36 cellular contexts compared by ENCODE assay signal in the genomic region with DNA sequence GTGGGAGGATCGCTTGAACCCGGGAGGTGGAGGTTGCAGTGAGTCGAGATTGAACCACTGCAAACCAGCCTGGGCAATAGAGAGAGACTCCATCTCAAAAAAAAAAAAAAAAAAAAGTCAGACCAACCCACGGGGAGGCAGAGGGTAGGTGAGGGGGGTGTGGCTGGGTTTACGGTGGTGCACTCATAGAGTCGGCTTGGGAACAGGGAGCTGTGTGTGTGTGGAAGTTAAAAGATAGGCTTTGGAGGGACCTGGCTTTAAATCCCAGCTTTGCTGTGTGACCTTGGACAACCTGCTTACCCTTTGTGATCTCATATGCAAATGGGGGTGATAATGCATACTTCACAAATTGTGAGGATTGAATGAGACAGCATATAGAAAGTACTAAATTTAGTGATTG. TPM values are rescaled to one million over a fixed set of nuclear protein-coding genes. Genes with fewer than 3 reads are reported as not detected.
"Had no signal": no experiment of that assay in that cellular context is flagged by ENCODE, and none has a peak within 500 bp of the region (broad histone marks: within the 10 kb centered on the region; RNA-seq: fewer than 3 reads in every experiment).

No MANE protein-coding gene starts in this region.

- H3K4me3 ChIP-seq: ascending aorta, breast epithelium, cardiac muscle cell, colonic mucosa, esophagus squamous epithelium, gastroesophageal sphincter, heart right ventricle had no signal

- H3K36me3 ChIP-seq: ascending aorta, breast epithelium, cardiac muscle cell, colonic mucosa, esophagus squamous epithelium, gastroesophageal sphincter, heart right ventricle had no signal

- FAIRE-seq: endometrium, endothelial cell of umbilical vein had no signal

- H3K36me3 Mint-ChIP-seq: activated naive CD4-positive, alpha-beta T cell treated with anti-CD3 and anti-CD28 coated beads, Interleukin-2, amount 10 ng/mL, durations not matched to agents 7 days and 5 days; activated naive CD8-positive, alpha-beta T cell treated with anti-CD3 and anti-CD28 coated beads, Interleukin-2, amount 10 ng/mL, durations not matched to agents 7 days and 5 days; brain had no signal

- DNase-seq: activated CD4-positive, alpha-beta memory T cell treated with anti-CD3 and anti-CD28 coated beads, Interleukin-2, amount 10 ng/mL, durations not matched to agents 7 days and 5 days; activated CD4-positive, alpha-beta T cell treated with anti-CD3 and anti-CD28 coated beads for 36 hours; activated CD4-positive, alpha-beta T cell treated with anti-CD3 and anti-CD28 coated beads, Interleukin-2, amount 10 ng/mL, durations not matched to agents 24 days and 14 days; activated CD4-positive, CD25-positive, alpha-beta regulatory T cell; activated CD4-positive, CD25-positive, alpha-beta regulatory T cell treated with anti-CD3 and anti-CD28 coated beads, Interleukin-2, amount 50 U/mL, for 72 hours; activated CD8-positive, alpha-beta memory T cell treated with anti-CD3 and anti-CD28 coated beads, Interleukin-2, amount 50 U/mL, for 48 hours; activated gamma-delta T cell; activated naive CD4-positive, alpha-beta T cell; activated naive CD4-positive, alpha-beta T cell treated with anti-CD3 and anti-CD28 coated beads, Interleukin-2, amount 10 ng/mL, durations not matched to agents 7 days and 5 days; activated naive CD8-positive, alpha-beta T cell treated with anti-CD3 and anti-CD28 coated beads, Interleukin-2, amount 10 ng/mL, durations not matched to agents 7 days and 5 days; activated T-cell treated with anti-CD3 and anti-CD28 coated beads for 4 hours; activated T-cell treated with anti-CD3 and anti-CD28 coated beads, Interleukin-2, amount 50 U/mL, for 24 hours; activated T-cell treated with anti-CD3 and anti-CD28 coated beads, Interleukin-2, amount 50 U/mL, for 72 hours; central memory CD4-positive, alpha-beta T cell; cerebellar nuclear complex; colonic mucosa; effector CD8-positive, alpha-beta T cell; esophagus squamous epithelium; foreskin melanocyte; heart right ventricle; T1000 had no signal

- H3K4me1 ChIP-seq: ascending aorta, breast epithelium, colonic mucosa, esophagus squamous epithelium, gastroesophageal sphincter, heart right ventricle had no signal

- H3K4me3 Mint-ChIP-seq: activated CD4-positive, alpha-beta memory T cell treated with anti-CD3 and anti-CD28 coated beads, Interleukin-2, amount 10 ng/mL, durations not matched to agents 7 days and 5 days; activated CD4-positive, alpha-beta T cell treated with anti-CD3 and anti-CD28 coated beads for 36 hours; activated CD4-positive, alpha-beta T cell treated with anti-CD3 and anti-CD28 coated beads, Interleukin-2, amount 10 ng/mL, durations not matched to agents 24 days and 14 days; activated naive CD4-positive, alpha-beta T cell treated with anti-CD3 and anti-CD28 coated beads, Interleukin-2, amount 10 ng/mL, durations not matched to agents 7 days and 5 days; activated naive CD8-positive, alpha-beta T cell treated with anti-CD3 and anti-CD28 coated beads, Interleukin-2, amount 10 ng/mL, durations not matched to agents 7 days and 5 days; activated T-cell treated with anti-CD3 and anti-CD28 coated beads, Interleukin-2, amount 50 U/mL, for 24 hours; activated T-cell treated with anti-CD3 and anti-CD28 coated beads, Interleukin-2, amount 50 U/mL, for 72 hours; brain; T-helper 1 cell treated with Interleukin-12 subunit alpha and Interleukin-12 subunit beta and Interleukin-4 antibody, amounts not matched to agents 30 μg/mL and 1 μg/mL, for 36 hours; T-helper 2 cell treated with Interferon-gamma antibody and Interleukin-4, amounts not matched to agents 5 μg/mL and 100 μg/mL, for 36 hours had no signal

- H3K27me3 ChIP-seq: ascending aorta, breast epithelium, colonic mucosa had no signal

- H3K27ac Mint-ChIP-seq: activated CD4-positive, alpha-beta memory T cell treated with anti-CD3 and anti-CD28 coated beads, Interleukin-2, amount 10 ng/mL, durations not matched to agents 7 days and 5 days; activated CD4-positive, alpha-beta T cell treated with anti-CD3 and anti-CD28 coated beads for 36 hours; activated CD4-positive, alpha-beta T cell treated with anti-CD3 and anti-CD28 coated beads, Interleukin-2, amount 10 ng/mL, durations not matched to agents 24 days and 14 days; activated naive CD4-positive, alpha-beta T cell treated with anti-CD3 and anti-CD28 coated beads, Interleukin-2, amount 10 ng/mL, durations not matched to agents 7 days and 5 days; activated naive CD8-positive, alpha-beta T cell treated with anti-CD3 and anti-CD28 coated beads, Interleukin-2, amount 10 ng/mL, durations not matched to agents 7 days and 5 days; activated T-cell treated with anti-CD3 and anti-CD28 coated beads, Interleukin-2, amount 50 U/mL, for 24 hours; activated T-cell treated with anti-CD3 and anti-CD28 coated beads, Interleukin-2, amount 50 U/mL, for 72 hours; T-helper 1 cell treated with Interleukin-12 subunit alpha and Interleukin-12 subunit beta and Interleukin-4 antibody, amounts not matched to agents 30 μg/mL and 1 μg/mL, for 36 hours; T-helper 2 cell treated with Interferon-gamma antibody and Interleukin-4, amounts not matched to agents 5 μg/mL and 100 μg/mL, for 36 hours had no signal

- ATAC-seq: activated CD4-positive, alpha-beta T cell treated with anti-CD3 and anti-CD28 coated beads for 36 hours; activated naive CD4-positive, alpha-beta T cell treated with anti-CD3 and anti-CD28 coated beads, Interleukin-2, amount 50 U/mL, for 72 hours; activated T-cell treated with anti-CD3 and anti-CD28 coated beads, Interleukin-2, amount 50 U/mL, for 72 hours; gastroesophageal sphincter; heart right ventricle had no signal

- H3K9me3 ChIP-seq: ascending aorta, breast epithelium, colonic mucosa, esophagus squamous epithelium, gastroesophageal sphincter, heart right ventricle had no signal

- H3K9me3 Mint-ChIP-seq: activated CD4-positive, alpha-beta memory T cell treated with anti-CD3 and anti-CD28 coated beads, Interleukin-2, amount 10 ng/mL, durations not matched to agents 7 days and 5 days; activated CD4-positive, alpha-beta T cell treated with anti-CD3 and anti-CD28 coated beads, Interleukin-2, amount 10 ng/mL, durations not matched to agents 24 days and 14 days; activated naive CD4-positive, alpha-beta T cell treated with anti-CD3 and anti-CD28 coated beads, Interleukin-2, amount 10 ng/mL, durations not matched to agents 7 days and 5 days; activated naive CD8-positive, alpha-beta T cell treated with anti-CD3 and anti-CD28 coated beads, Interleukin-2, amount 10 ng/mL, durations not matched to agents 7 days and 5 days; activated T-cell treated with anti-CD3 and anti-CD28 coated beads, Interleukin-2, amount 50 U/mL, for 72 hours; T-helper 1 cell treated with Interleukin-12 subunit alpha and Interleukin-12 subunit beta and Interleukin-4 antibody, amounts not matched to agents 30 μg/mL and 1 μg/mL, for 36 hours; T-helper 2 cell treated with Interferon-gamma antibody and Interleukin-4, amounts not matched to agents 5 μg/mL and 100 μg/mL, for 36 hours had no signal

- H3K4me1 Mint-ChIP-seq: activated CD4-positive, alpha-beta memory T cell treated with anti-CD3 and anti-CD28 coated beads, Interleukin-2, amount 10 ng/mL, durations not matched to agents 7 days and 5 days; activated CD4-positive, alpha-beta T cell treated with anti-CD3 and anti-CD28 coated beads for 36 hours; activated CD4-positive, alpha-beta T cell treated with anti-CD3 and anti-CD28 coated beads, Interleukin-2, amount 10 ng/mL, durations not matched to agents 24 days and 14 days had no signal

- H3K27ac ChIP-seq: ascending aorta, breast epithelium, cardiac muscle cell, colonic mucosa, epithelial cell of prostate, esophagus squamous epithelium, gastroesophageal sphincter, heart right ventricle had no signal

RNA-seq across cellular contexts. Expression of a gene that starts 10.0 kb away (rescaled TPM):
- total RNA-seq: activated CD4-positive, alpha-beta T cell treated with anti-CD3 and anti-CD28 coated beads, Interleukin-2, amount 10 ng/mL, durations not matched to agents 24 days and 14 days; activated naive CD4-positive, alpha-beta T cell treated with anti-CD3 and anti-CD28 coated beads, Interleukin-2, amount 50 U/mL, for 72 hours; activated naive CD8-positive, alpha-beta T cell treated with anti-CD3 and anti-CD28 coated beads, Interleukin-2, amount 10 ng/mL, durations not matched to agents 7 days and 5 days; cardiac muscle cell; endothelial cell of umbilical vein; fibroblast of lung; fibroblast of villous mesenchyme had no signal
- polyA plus RNA-seq: cardiac muscle cell, endothelial cell of umbilical vein, fibroblast of lung had no signal

RNA-seq across cellular contexts. Expression of a gene that starts 38.1 kb away (rescaled TPM):
- total RNA-seq: activated CD4-positive, alpha-beta memory T cell treated with anti-CD3 and anti-CD28 coated beads, Interleukin-2, amount 10 ng/mL, durations not matched to agents 7 days and 5 days; activated CD4-positive, alpha-beta T cell treated with anti-CD3 and anti-CD28 coated beads for 36 hours; activated CD4-positive, alpha-beta T cell treated with anti-CD3 and anti-CD28 coated beads, Interleukin-2, amount 10 ng/mL, durations not matched to agents 24 days and 14 days; ascending aorta; colonic mucosa; dermis microvascular lymphatic vessel endothelial cell; endothelial cell of umbilical vein; esophagus squamous epithelium; fibroblast of villous mesenchyme; glomerular endothelial cell; heart right ventricle had no signal
- polyA plus RNA-seq: cardiac muscle cell, endothelial cell of umbilical vein, fibroblast of lung, heart right ventricle had no signal

RNA-seq across cellular contexts. Expression of a gene that starts 53.1 kb away (rescaled TPM):
- total RNA-seq: activated CD4-positive, alpha-beta memory T cell treated with anti-CD3 and anti-CD28 coated beads, Interleukin-2, amount 10 ng/mL, durations not matched to agents 7 days and 5 days; activated CD4-positive, alpha-beta T cell treated with anti-CD3 and anti-CD28 coated beads for 36 hours; activated CD4-positive, alpha-beta T cell treated with anti-CD3 and anti-CD28 coated beads, Interleukin-2, amount 10 ng/mL, durations not matched to agents 24 days and 14 days; activated naive CD4-positive, alpha-beta T cell treated with anti-CD3 and anti-CD28 coated beads, Interleukin-2, amount 50 U/mL, for 72 hours; activated naive CD8-positive, alpha-beta T cell treated with anti-CD3 and anti-CD28 coated beads, Interleukin-2, amount 10 ng/mL, durations not matched to agents 7 days and 5 days; dermis microvascular lymphatic vessel endothelial cell; endothelial cell of umbilical vein had no signal
- polyA plus RNA-seq: endothelial cell of umbilical vein had no signal
